In the genomic region with DNA sequence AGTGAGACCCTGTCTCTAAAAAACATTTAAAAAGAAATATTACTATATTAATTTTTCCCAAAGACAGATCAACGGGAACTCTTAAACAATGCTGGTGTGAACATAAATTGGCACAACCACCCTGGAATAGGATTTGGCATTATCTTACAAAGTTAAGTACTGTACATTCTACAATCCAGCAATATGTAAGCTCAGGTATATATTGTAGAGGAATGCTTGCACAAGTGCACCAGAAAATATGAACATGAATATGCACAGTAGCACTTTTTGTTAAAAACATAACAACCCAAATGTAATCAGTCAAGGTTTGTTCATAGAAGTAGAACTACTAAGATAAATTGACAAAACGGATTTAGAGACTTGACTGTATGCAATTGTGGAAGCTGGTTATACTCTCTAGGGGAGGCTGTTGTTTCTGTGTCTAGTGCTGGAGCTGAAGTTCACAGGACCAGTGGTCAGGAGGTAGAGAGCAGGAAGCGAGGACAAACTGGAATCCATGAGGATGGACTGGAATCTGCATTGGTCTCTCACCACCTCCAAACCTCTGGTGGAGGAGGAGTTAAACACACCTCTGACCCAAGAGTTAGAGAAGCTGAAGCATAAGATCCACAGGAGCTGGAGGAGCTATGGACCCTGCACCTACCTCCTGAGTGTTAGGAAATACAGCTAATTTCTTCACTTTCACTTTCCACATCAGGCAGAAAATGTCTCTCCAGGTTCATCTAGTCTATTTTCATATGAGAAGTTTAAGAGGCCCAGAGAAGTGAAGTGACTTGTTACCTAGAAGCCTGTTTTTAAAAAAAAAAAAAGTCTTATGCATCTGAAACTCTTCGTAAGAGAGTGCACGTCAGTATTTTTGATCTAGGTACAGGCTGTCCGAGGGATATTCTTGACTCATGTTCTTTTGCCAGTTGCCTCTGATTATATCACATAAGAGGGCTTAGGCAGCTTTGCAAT, we compare ENCODE assay signal across 9 cellular contexts. TPM values are rescaled to one million over a fixed set of nuclear protein-coding genes. Genes with fewer than 3 reads are reported as not detected.
DNase-seq lines count a peak whose midpoint lies in the region; ATAC-seq and TF ChIP-seq lines count a peak whose summit lies in the region.
"Had no signal": no experiment of that assay in that cellular context is flagged by ENCODE, and none has a peak within 500 bp of the region (broad histone marks: within the 10 kb centered on the region; RNA-seq: fewer than 3 reads in every experiment).

No MANE protein-coding gene starts in this region.

- TF ChIP-seq CTCF in GM06990 (IDR thresholded peaks at IDR 0.05; ENCODE audit: insufficient read depth, low read length, poor library complexity, severe bottlenecking) (no peak), left ventricle myocardium inferior (IDR thresholded peaks at IDR 0.05; ENCODE audit: borderline replicate concordance) (peak; percentile 18)

- H3K9me3 Mint-ChIP-seq in stimulated activated effector memory CD8-positive, alpha-beta T cell treated with anti-CD3 and anti-CD28 coated beads, Interleukin-12 subunit alpha, Interleukin-12 subunit beta, amount 100 ng/mL, for 72 hours, result no peaks in the 10 kb centered on the region

- H3K4me1 Mint-ChIP-seq in stimulated activated effector memory CD8-positive, alpha-beta T cell treated with anti-CD3 and anti-CD28 coated beads, Interleukin-12 subunit alpha, Interleukin-12 subunit beta, amount 100 ng/mL, for 72 hours, result peaks cover 6% of the 10 kb centered on the region

- H3K4me3 Mint-ChIP-seq in stimulated activated effector memory CD8-positive, alpha-beta T cell treated with anti-CD3 and anti-CD28 coated beads, Interleukin-12 subunit alpha, Interleukin-12 subunit beta, amount 100 ng/mL, for 72 hours, result no peak overlapping the region

- H3K27ac Mint-ChIP-seq in stimulated activated effector memory CD8-positive, alpha-beta T cell treated with anti-CD3 and anti-CD28 coated beads, Interleukin-12 subunit alpha, Interleukin-12 subunit beta, amount 100 ng/mL, for 72 hours, result no peak overlapping the region

- intact Hi-C loops in left ventricle myocardium inferior (cut with micrococcal nuclease), result no loop called here

- no peaks in the 10 kb centered on the region for H3K9me3 ChIP-seq in left ventricle myocardium inferior (replicated peaks)

- peak; percentile 51 for ATAC-seq in GM21737 (IDR thresholded peaks at IDR 0.05; ENCODE audit: unreplicated experiment)
- no peak for ATAC-seq in HG02970 (IDR thresholded peaks at IDR 0.05; ENCODE audit: low FRiP score, unreplicated experiment)
- no peak for ATAC-seq in stimulated activated effector memory CD8-positive, alpha-beta T cell treated with anti-CD3 and anti-CD28 coated beads, Interleukin-12 subunit alpha, Interleukin-12 subunit beta, amount 100 ng/mL, for 72 hours

- H3K36me3 ChIP-seq in GM06990 (ENCODE audit: control insufficient read depth, insufficient read depth, low read length), result no peaks in the 10 kb centered on the region
- no peaks in the 10 kb centered on the region for H3K36me3 ChIP-seq in left ventricle myocardium inferior

- no peaks in the 10 kb centered on the region for H3K36me3 Mint-ChIP-seq in stimulated activated effector memory CD8-positive, alpha-beta T cell treated with anti-CD3 and anti-CD28 coated beads, Interleukin-12 subunit alpha, Interleukin-12 subunit beta, amount 100 ng/mL, for 72 hours

- peaks cover 30% of the 10 kb centered on the region for H3K4me1 ChIP-seq in left ventricle myocardium inferior

- DNase-seq in GM06990 (ENCODE audit: extremely low read depth, insufficient read length) (peak; percentile 39), SK-MEL-5 (ENCODE audit: low read depth, low spot score) (peak; percentile 73), left ventricle myocardium inferior (no peak), stromal cell of bone marrow (ENCODE audit: low read depth) (peak; percentile 33), NCI-H2081 (lab: John Stamatoyannopoulos, UW) (no peak)
- DNase-seq in stimulated activated effector memory CD8-positive, alpha-beta T cell treated with anti-CD3 and anti-CD28 coated beads, Interleukin-12 subunit alpha, Interleukin-12 subunit beta, amount 100 ng/mL, for 72 hours (ENCODE audit: low spot score in 2 of 2), result no peak

- H3K27me3 ChIP-seq in GM06990 (replicated peaks; ENCODE audit: control insufficient read depth, insufficient read depth, low read length) (no peaks in the 10 kb centered on the region), left ventricle myocardium inferior (ENCODE audit: low read depth) (no peaks in the 10 kb centered on the region)

- peak overlapping the region; percentile 23 for H3K4me3 ChIP-seq in GM06990 (replicated peaks; ENCODE audit: low read depth, low read length)
- H3K4me3 ChIP-seq in left ventricle myocardium inferior, result peak overlapping the region; percentile 59

- H3K27ac ChIP-seq in left ventricle myocardium inferior (replicated peaks), result peak overlapping the region; percentile 79
- H3K27ac ChIP-seq: KMS-11 had no signal

- in situ Hi-C loops in SK-MEL-5 (cut with HindIII; ENCODE audit: low pct_unique_long_range_greater_than_20kb, low sequenced_read_pairs), result no loop called here

RNA-seq across cellular contexts. Expression of gene RIC1, which starts 20.3 kb away (rescaled TPM):
- total RNA-seq in SK-MEL-5 (2014; rRNA removed; shearing (Covaris generic)), result 14.7 and 15.2 TPM in 2 replicates
- 9.5 and 13.7 TPM in 2 replicates for polyA plus RNA-seq in SK-MEL-5 (2015; cell fraction: cytosol; rRNA removed)
- polyA plus RNA-seq in SK-MEL-5 (2015; cell fraction: nucleus; rRNA removed), result 35.1 and 35.4 TPM in 2 replicates
- 7.1 TPM for total RNA-seq in left ventricle myocardium inferior

Comparison
In these comparisons a context has a peak if more than half of its experiments do, and no peak if none do; other contexts are left out.
1. DNase-seq: peak in GM06990 (single experiment), SK-MEL-5 (single experiment) and stromal cell of bone marrow (single experiment); none in left ventricle myocardium inferior (single experiment), stimulated activated effector memory CD8-positive, alpha-beta T cell treated with anti-CD3 and anti-CD28 coated beads, Interleukin-12 subunit alpha, Interleukin-12 subunit beta, amount 100 ng/mL, for 72 hours (0 of 2) and NCI-H2081 (0 of 2).